Comparison of ENCODE assay signal across 1 cellular context in genomic region chr9:125949721-125950465, GRCh38.
TF ChIP-seq lines count a peak whose summit lies in the region.

No MANE protein-coding gene starts in this region.

TF ChIP-seq in H1, 55 proteins besides CTCF, POLR2A, EP300 and RAD21 (continued from another document):
- no peak for TF ChIP-seq HDAC2 (IDR thresholded peaks at IDR 0.05; ENCODE audit: borderline replicate concordance in 1 of 2, low read depth in 2 of 2, low read length in 2 of 2)
